In genomic region chr6:63272397-63272796, GRCh38 we compare ENCODE assay signal across 8 cellular contexts. TPM values are rescaled to one million over a fixed set of nuclear protein-coding genes. Genes with fewer than 3 reads are reported as not detected.
DNase-seq lines count a peak whose midpoint lies in the region; ATAC-seq and TF ChIP-seq lines count a peak whose summit lies in the region.

No MANE protein-coding gene starts in this region.

- BruUV-seq in A673 (replicated peaks; lab: Mats Ljungman, UMichigan) = no TSS peak

- intact Hi-C loops in A673 (cut with micrococcal nuclease; ENCODE audit: unreplicated experiment) = loop anchor here (2.0 kb wide), 1 partner anchor 206 kb away; no protein-coding TSS in a partner anchor
- intact Hi-C loops in right cardiac atrium (cut with DNase I) = no loop called here

- DNase-seq in A673 (ENCODE audit: low spot score) (peak; percentile 60), HEK293T (ENCODE audit: extremely low spot score) (peak; percentile 8), RKO (ENCODE audit: low spot score) (peak; percentile 63), foreskin melanocyte (peak; percentile 7), right cardiac atrium (no peak)
- no peak for DNase-seq in natural killer cell treated with Interleukin-12 subunit alpha and Interleukin-12 subunit beta and Interleukin-15 and Interleukin-18, amount 100 ng/mL, for 72 hours (ENCODE audit: low spot score)

- CTCF ChIA-PET in A673 (lab: Charles Lee) = interaction anchor here (0.5 kb wide), 1 partner anchor 246 kb away, joined by 3 read pairs; no protein-coding TSS in a partner anchor
- CTCF ChIA-PET in HEK293T (lab: Yijun Ruan, JAX) = interaction anchor here (1.0 kb wide), 1 partner anchor 9 kb away, joined by 3 read pairs; no protein-coding TSS in a partner anchor

- H3K4me3 Mint-ChIP-seq in natural killer cell treated with Interleukin-12 subunit alpha and Interleukin-12 subunit beta and Interleukin-15 and Interleukin-18, amount 100 ng/mL, for 72 hours = no peak overlapping the region

- peaks cover 5% of the 10 kb centered on the region for H3K9me3 Mint-ChIP-seq in natural killer cell treated with Interleukin-12 subunit alpha and Interleukin-12 subunit beta and Interleukin-15 and Interleukin-18, amount 100 ng/mL, for 72 hours

- peaks cover 13% of the 10 kb centered on the region for H3K4me1 ChIP-seq in A673 (ENCODE audit: insufficient read depth, low read length, poor library complexity, severe bottlenecking)
- H3K4me1 ChIP-seq in right cardiac atrium (ENCODE audit: control insufficient read depth, insufficient read depth, low read length) = no peaks in the 10 kb centered on the region

- 0% methylated on average over 1 of the region's 1 CpG for WGBS in right cardiac atrium

- H3K27ac Mint-ChIP-seq in natural killer cell treated with Interleukin-12 subunit alpha and Interleukin-12 subunit beta and Interleukin-15 and Interleukin-18, amount 100 ng/mL, for 72 hours = no peak overlapping the region

- no peak overlapping the region for H3K4me3 ChIP-seq in A673 (ENCODE audit: low read depth, low read length, poor library complexity, severe bottlenecking)
- no peak overlapping the region for H3K4me3 ChIP-seq in right cardiac atrium (ENCODE audit: low read length)

- no peak overlapping the region for H3K27ac ChIP-seq in A673 (ENCODE audit: low read depth, low read length, poor library complexity, severe bottlenecking)
- H3K27ac ChIP-seq in right cardiac atrium (ENCODE audit: low read length) = no peak overlapping the region

- TF ChIP-seq CTCF in A673 (conservative IDR thresholded peaks at IDR 0.05; ENCODE audit: low read depth, low read length) = peak; percentile 63

- no peaks in the 10 kb centered on the region for H3K9me3 ChIP-seq in A673 (ENCODE audit: low read depth, low read length, poor library complexity, severe bottlenecking)
- no peaks in the 10 kb centered on the region for H3K9me3 ChIP-seq in right cardiac atrium (ENCODE audit: control insufficient read depth, low read length)

- no peaks in the 10 kb centered on the region for H3K36me3 ChIP-seq in A673 (ENCODE audit: insufficient read depth, low read length, poor library complexity, severe bottlenecking)

- POLR2A ChIA-PET in A673 (lab: Charles Lee; ENCODE audit: low non-redundant PET) = no interaction called here
- POLR2A ChIA-PET in HEK293T (lab: Yijun Ruan, JAX) = no interaction called here

- no peaks in the 10 kb centered on the region for H3K4me1 Mint-ChIP-seq in natural killer cell treated with Interleukin-12 subunit alpha and Interleukin-12 subunit beta and Interleukin-15 and Interleukin-18, amount 100 ng/mL, for 72 hours (ENCODE audit: low read depth in 2 of 2)

- H3K36me3 Mint-ChIP-seq in natural killer cell treated with Interleukin-12 subunit alpha and Interleukin-12 subunit beta and Interleukin-15 and Interleukin-18, amount 100 ng/mL, for 72 hours = no peaks in the 10 kb centered on the region

- H3K27me3 Mint-ChIP-seq in natural killer cell treated with Interleukin-12 subunit alpha and Interleukin-12 subunit beta and Interleukin-15 and Interleukin-18, amount 100 ng/mL, for 72 hours = no peaks in the 10 kb centered on the region

- no peak for ATAC-seq in natural killer cell treated with Interleukin-12 subunit alpha and Interleukin-12 subunit beta and Interleukin-15 and Interleukin-18, amount 100 ng/mL, for 72 hours
- ATAC-seq in GM18909 (IDR thresholded peaks at IDR 0.05; ENCODE audit: poor library complexity, unreplicated experiment) = no peak
- no peak for ATAC-seq in right cardiac atrium
- no peak for ATAC-seq in HG02973 (IDR thresholded peaks at IDR 0.05; ENCODE audit: unreplicated experiment)

- H3K27me3 ChIP-seq in A673 (replicated peaks; ENCODE audit: insufficient read depth, low read depth, low read length, poor library complexity) = no peaks in the 10 kb centered on the region
- no peaks in the 10 kb centered on the region for H3K27me3 ChIP-seq in right cardiac atrium (ENCODE audit: control insufficient read depth, insufficient read depth)

TF ChIP-seq in HEK293T, 16 proteins besides CTCF, POLR2A, EP300 and RAD21:
- TF ChIP-seq PKNOX1 (IDR thresholded peaks at IDR 0.05) (no peak), TARDBP (IDR thresholded peaks at IDR 0.05) (no peak), NFRKB (IDR thresholded peaks at IDR 0.05) (no peak), HDGF (IDR thresholded peaks at IDR 0.05; ENCODE audit: borderline replicate concordance) (no peak), BHLHE40 (IDR thresholded peaks at IDR 0.05; ENCODE audit: borderline replicate concordance) (no peak), ARNT (IDR thresholded peaks at IDR 0.05) (no peak), L3MBTL2 (conservative IDR thresholded peaks at IDR 0.05) (no peak), FOXM1 (IDR thresholded peaks at IDR 0.05; ENCODE audit: borderline replicate concordance) (no peak)

RNA-seq across cellular contexts. Expression of gene LGSN, which starts 47.4 kb away (rescaled TPM):
- total RNA-seq in A673 (2021) = not detected in 2 replicates
- not detected for total RNA-seq in natural killer cell treated with Interleukin-12 subunit alpha and Interleukin-12 subunit beta and Interleukin-15 and Interleukin-18, amount 100 ng/mL, for 72 hours
- not detected for total RNA-seq in right cardiac atrium
- polyA plus RNA-seq in right cardiac atrium = not detected

Comparison
In these comparisons a context has a peak if more than half of its experiments do, and no peak if none do; other contexts are left out.
1. DNase-seq: peak in A673 (single experiment), HEK293T (single experiment), RKO (single experiment) and foreskin melanocyte (single experiment); none in natural killer cell treated with Interleukin-12 subunit alpha and Interleukin-12 subunit beta and Interleukin-15 and Interleukin-18, amount 100 ng/mL, for 72 hours (single experiment) and right cardiac atrium (0 of 3).